ENCODE assay signal across 21 cellular contexts in the genomic region with DNA sequence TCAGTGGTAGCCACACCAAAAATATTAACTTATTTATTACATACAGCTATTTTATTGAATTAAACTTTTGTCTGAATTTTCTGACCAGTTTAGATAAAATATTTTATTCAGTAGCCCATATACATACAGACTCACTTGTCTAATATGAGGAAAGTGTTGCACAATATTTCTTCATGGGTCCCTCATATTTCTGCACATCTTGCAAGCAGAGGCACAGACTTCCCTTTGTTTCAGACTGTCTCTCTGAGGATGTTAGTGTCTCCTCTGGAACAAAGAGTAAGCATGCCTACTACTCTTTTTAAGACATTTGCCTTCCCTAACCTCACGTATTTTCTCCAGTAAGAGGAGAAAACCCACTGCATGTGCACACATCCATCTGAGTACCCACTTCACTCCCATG.
"Had no signal": no experiment of that assay in that cellular context is flagged by ENCODE, and none has a peak within 500 bp of the region (broad histone marks: within the 10 kb centered on the region; RNA-seq: fewer than 3 reads in every experiment).

No MANE protein-coding gene starts in this region.

- H3K4me3 ChIP-seq: dorsolateral prefrontal cortex, gastrocnemius medialis, heart left ventricle, transverse colon had no signal

- DNase-seq: activated B cell treated with CpG ODN at 0.5 μM for 24 hours; activated CD4-positive, alpha-beta T cell treated with anti-CD3 and anti-CD28 coated beads for 48 hours; activated CD8-positive, alpha-beta T cell treated with anti-CD3 and anti-CD28 coated beads for 36 hours; activated effector memory CD4-positive, alpha-beta T cell treated with anti-CD3 and anti-CD28 coated beads, Interleukin-2, amount 50 U/mL, for 16 hours; activated naive CD8-positive, alpha-beta T cell treated with anti-CD3 and anti-CD28 coated beads for 36 hours; activated T-cell treated with anti-CD3 and anti-CD28 coated beads, Interleukin-2, amount 50 U/mL, for 48 hours; aorta; dorsolateral prefrontal cortex; endodermal cell; erythroblast; gastrocnemius medialis; heart left ventricle; immature natural killer cell; nucleus accumbens; posterior cingulate gyrus; small intestine; stimulated activated CD4-positive, alpha-beta T cell treated with anti-CD3 and anti-CD28 coated beads, Interleukin-4, amount 100 ng/mL, for 4 hours; stimulated activated CD8-positive, alpha-beta memory T cell treated with anti-CD3 and anti-CD28 coated beads, Interleukin-4, amount 100 ng/mL, for 48 hours; stimulated activated naive CD4-positive, alpha-beta T cell treated with Interleukin-2 at 50 U/mL for 16 hours; substantia nigra; transverse colon had no signal
